Comparison of ENCODE assay signal across 18 cellular contexts in the genomic region with DNA sequence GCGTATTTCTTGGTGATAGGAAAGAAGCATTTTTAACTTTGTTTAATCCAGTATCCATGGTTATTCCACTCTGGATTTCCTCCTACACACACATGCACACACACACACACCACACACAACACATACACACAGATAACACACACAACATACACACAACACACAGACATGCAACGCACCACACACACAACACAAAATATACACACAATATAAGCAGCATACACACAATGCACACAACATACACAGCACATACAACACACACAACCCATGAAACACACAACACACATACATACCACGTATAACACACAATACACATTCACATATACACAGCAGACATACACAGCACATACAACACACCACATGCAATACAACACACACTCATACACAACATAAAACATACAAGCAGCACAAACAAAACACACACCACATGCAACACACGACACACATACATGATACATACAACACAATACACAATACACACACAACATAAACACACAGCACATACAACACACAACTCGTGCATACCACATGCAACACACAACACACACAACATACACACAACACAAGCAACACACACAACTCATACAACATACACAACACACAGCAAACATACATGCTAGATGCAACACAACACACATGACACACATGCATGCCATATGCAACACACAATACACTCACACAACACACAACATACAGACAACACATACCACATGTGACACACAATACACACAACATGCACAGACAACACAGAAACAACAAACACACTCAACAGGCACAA. TPM values are rescaled to one million over a fixed set of nuclear protein-coding genes. Genes with fewer than 3 reads are reported as not detected.
DNase-seq lines count a peak whose midpoint lies in the region; ATAC-seq, FAIRE-seq and TF ChIP-seq lines count a peak whose summit lies in the region.
"Had no signal": no experiment of that assay in that cellular context is flagged by ENCODE, and none has a peak within 500 bp of the region (broad histone marks: within the 10 kb centered on the region; RNA-seq: fewer than 3 reads in every experiment).

No MANE protein-coding gene starts in this region.

- no peak for ATAC-seq in HepG2
- no peak for ATAC-seq in right lobe of liver
- ATAC-seq in IMR-90 (ENCODE audit: low read depth): no peak
- ATAC-seq in GM21723 (IDR thresholded peaks at IDR 0.05; ENCODE audit: unreplicated experiment): no peak

- dilution Hi-C loops in IMR-90 (cut with HindIII; ENCODE audit: low sequenced_read_pairs, unreplicated experiment): no loop called here

- H3K4me3 ChIP-seq in HepG2 (replicated peaks in 1 of 3; ENCODE audit: insufficient read depth in 1 of 3, low read depth in 2 of 3, low read length in 3 of 3) (no peak overlapping the region), right lobe of liver (no peak overlapping the region), IMR-90 (ENCODE audit: insufficient read depth, low read depth, low read length) (no peak overlapping the region), uterus (no peak overlapping the region)
- H3K4me3 ChIP-seq: GM23248 had no signal

- H3K9me3 ChIP-seq in HepG2 (ENCODE audit: low read length): 0 out of 2 replicates have a peak, but pooled peaks cover 8% of the 10 kb centered on the region
- H3K9me3 ChIP-seq in right lobe of liver: no peaks in the 10 kb centered on the region
- peaks cover 27% of the 10 kb centered on the region for H3K9me3 ChIP-seq in IMR-90 (ENCODE audit: control insufficient read depth, insufficient read depth, low read length)
- H3K9me3 ChIP-seq in uterus: no peaks in the 10 kb centered on the region

- TF ChIP-seq EP300 in HepG2 (IDR thresholded peaks at IDR 0.05; ENCODE audit: low read depth in 2 of 2, low read length in 2 of 2) (no peak), HepG2 (CRISPR knock-in tag; IDR thresholded peaks at IDR 0.05; ENCODE audit: borderline replicate concordance) (no peak)

- H4K91ac ChIP-seq in IMR-90 (ENCODE audit: insufficient read depth, low read depth, low read length): no peak overlapping the region

- peak overlapping the region; percentile 67 for H2BK5ac ChIP-seq in IMR-90 (ENCODE audit: low read depth, low read length, poor library complexity, severe bottlenecking)

- POLR2A ChIA-PET in HepG2 (lab: Yijun Ruan, JAX) (no interaction called here), IMR-90 (lab: Charles Lee; ENCODE audit: unreplicated experiment) (no interaction called here)

- H3K4me2 ChIP-seq in HepG2 (ENCODE audit: low read depth, low read length): no peak overlapping the region
- no peak overlapping the region for H3K4me2 ChIP-seq in IMR-90 (ENCODE audit: low read depth, low read length)

- in situ Hi-C loops in HepG2 (cut with HindIII; ENCODE audit: extremely low pct_ligation_motif_present, low pct_unique_long_range_greater_than_20kb) (no loop called here), IMR-90 (cut with MboI; ENCODE audit: low sequenced_read_pairs) (no loop called here)

- no peaks in the 10 kb centered on the region for H4K20me1 ChIP-seq in HepG2 (ENCODE audit: insufficient read depth, low read length)
- H4K20me1 ChIP-seq in IMR-90 (ENCODE audit: insufficient read depth, low read length): no peaks in the 10 kb centered on the region

- no peak overlapping the region for H3K4ac ChIP-seq in IMR-90 (ENCODE audit: low read depth, low read length)

- H3K9ac ChIP-seq in HepG2 (ENCODE audit: insufficient read depth, low read depth, low read length) (no peak overlapping the region), IMR-90 (ENCODE audit: low read depth, low read length) (no peak overlapping the region)
- H3K9ac ChIP-seq: GM23248 had no signal

- no peak overlapping the region for H2BK120ac ChIP-seq in IMR-90 (ENCODE audit: low read depth, low read length)

- CTCF ChIA-PET in HepG2 (lab: Yijun Ruan, JAX; ENCODE audit: low intra/inter-chr PET ratio, low total read pairs) (no interaction called here), IMR-90 (lab: Yijun Ruan, JAX) (no interaction called here)

- H4K5ac ChIP-seq in IMR-90 (ENCODE audit: low read depth, low read length): no peak overlapping the region

- no peaks in the 10 kb centered on the region for H3K27me3 ChIP-seq in HepG2 (ENCODE audit: control insufficient read depth in 1 of 2, insufficient read depth in 2 of 2, low read length in 2 of 2)
- H3K27me3 ChIP-seq in right lobe of liver: no peaks in the 10 kb centered on the region
- no peaks in the 10 kb centered on the region for H3K27me3 ChIP-seq in IMR-90 (ENCODE audit: control insufficient read depth, insufficient read depth, low read length)
- H3K27me3 ChIP-seq in uterus: no peaks in the 10 kb centered on the region

- H3K27ac ChIP-seq in HepG2 (ENCODE audit: extremely low read length, insufficient read depth, low read length) (no peak overlapping the region), right lobe of liver (no peak overlapping the region), IMR-90 (ENCODE audit: insufficient read depth, low read length) (no peak overlapping the region), uterus (no peak overlapping the region)
- H3K27ac ChIP-seq: 22Rv1, C4-2B, GM23248 had no signal

- no peak overlapping the region for H4K8ac ChIP-seq in IMR-90 (ENCODE audit: low read depth in 2 of 2, low read length in 2 of 2)

- H3K79me2 ChIP-seq in HepG2 (ENCODE audit: insufficient read depth, low read length): no peaks in the 10 kb centered on the region

- no peak overlapping the region for H3K18ac ChIP-seq in IMR-90 (ENCODE audit: low read depth, low read length)

- intact Hi-C loops in HepG2 (cut with micrococcal nuclease; ENCODE audit: unreplicated experiment): no loop called here
- intact Hi-C loops in right lobe of liver (cut with DNase I): no loop called here
- intact Hi-C loops in IMR-90 (cut with micrococcal nuclease): no loop called here
- intact Hi-C loops in uterus (cut with DNase I; ENCODE audit: low total_unique reads): no loop called here

- TF ChIP-seq CTCF in HepG2 (CRISPR knock-in tag; IDR thresholded peaks at IDR 0.05) (no peak), right lobe of liver (IDR thresholded peaks at IDR 0.05) (no peak), IMR-90 (conservative IDR thresholded peaks at IDR 0.05; ENCODE audit: low read depth, low read length) (no peak), uterus (IDR thresholded peaks at IDR 0.05) (no peak)

- TF ChIP-seq RAD21 in HepG2 (CRISPR knock-in tag; IDR thresholded peaks at IDR 0.05): no peak
- no peak for TF ChIP-seq RAD21 in IMR-90 (IDR thresholded peaks at IDR 0.05; ENCODE audit: low read length)

- no peak overlapping the region for H3K23ac ChIP-seq in IMR-90 (ENCODE audit: low read depth, low read length)

- no peak overlapping the region for H2BK15ac ChIP-seq in IMR-90 (ENCODE audit: low read depth, low read length)

- no peak overlapping the region for H3K56ac ChIP-seq in IMR-90 (ENCODE audit: extremely low read depth, insufficient read depth, low read length)

- H2AK9ac ChIP-seq in IMR-90 (replicated peaks; ENCODE audit: low read depth, low read length, poor library complexity): no peak overlapping the region

- H3K9me1 ChIP-seq in IMR-90 (ENCODE audit: insufficient read depth, low read length): no peaks in the 10 kb centered on the region

- no peaks in the 10 kb centered on the region for H3K36me3 ChIP-seq in HepG2 (replicated peaks in 1 of 2; ENCODE audit: control insufficient read depth in 1 of 2, insufficient read depth in 2 of 2, low read length in 2 of 2)
- no peaks in the 10 kb centered on the region for H3K36me3 ChIP-seq in right lobe of liver
- no peaks in the 10 kb centered on the region for H3K36me3 ChIP-seq in IMR-90 (ENCODE audit: control insufficient read depth, insufficient read depth, low read length)
- H3K36me3 ChIP-seq in uterus: no peaks in the 10 kb centered on the region

- H2AK5ac ChIP-seq in IMR-90 (ENCODE audit: low read depth, low read length): no peak overlapping the region

- no peak overlapping the region for H2AFZ ChIP-seq in HepG2 (ENCODE audit: low read length)
- no peak overlapping the region for H2AFZ ChIP-seq in IMR-90 (replicated peaks; ENCODE audit: low read length, poor library complexity)
- H2AFZ ChIP-seq: GM23248 had no signal

- peaks cover 54% of the 10 kb centered on the region for H3K4me1 ChIP-seq in HepG2 (ENCODE audit: insufficient read depth, low read length)
- H3K4me1 ChIP-seq in right lobe of liver: peaks cover 0 to 15% (median 0%) of the 10 kb centered on the region in 4 donors
- H3K4me1 ChIP-seq in IMR-90 (ENCODE audit: control insufficient read depth, insufficient read depth, low read length): no peaks in the 10 kb centered on the region
- H3K4me1 ChIP-seq in uterus: no peaks in the 10 kb centered on the region

- 96% methylated on average over 5 of the region's 5 CpGs for WGBS in HepG2 (ENCODE audit: low lambda C conversion rate)
- WGBS in right lobe of liver (ENCODE audit: insufficient coverage, low coverage, low lambda C conversion rate, missing lambda C conversion rate): 81% methylated on average over 5 of the region's 5 CpGs
- WGBS in IMR-90 (ENCODE audit: extremely low coverage in 2 of 2, insufficient read length in 1 of 2), 2 experiments: 37% methylated on average over 3 of the region's 5 CpGs; no CpG with 5 or more reads in 1 of the 2 experiments

- no peak for DNase-seq in HepG2 (ENCODE audit: low spot score)
- no peak for DNase-seq in right lobe of liver
- DNase-seq in IMR-90: no peak
- peak; percentile 22 for DNase-seq in islet precursor cell
- DNase-seq in AG08395 (ENCODE audit: low spot score): no peak
- DNase-seq in NCI-H1092 treated with DMSO at 0.1 percent for 48 hours (lab: John Stamatoyannopoulos, UW): no peak
- no peak for DNase-seq in uterus
- DNase-seq: AML-193; CD4-positive, alpha-beta memory T cell; DMS79; GM23248 had no signal

- no peaks in the 10 kb centered on the region for H3K79me1 ChIP-seq in IMR-90 (ENCODE audit: low read depth in 1 of 2, low read length in 2 of 2)

- peak; percentile 75 for FAIRE-seq in HepG2 (lab: Jason Lieb, UNC)

- TF ChIP-seq POLR2A in HepG2 (IDR thresholded peaks at IDR 0.05; ENCODE audit: insufficient read depth in 1 of 2, low read depth in 2 of 2, low read length in 2 of 2) (no peak), right lobe of liver (IDR thresholded peaks at IDR 0.05) (no peak), IMR-90 (IDR thresholded peaks at IDR 0.05; ENCODE audit: low read depth, low read length) (no peak), uterus (IDR thresholded peaks at IDR 0.05) (no peak)

- no peak overlapping the region for H3K14ac ChIP-seq in IMR-90 (replicated peaks; ENCODE audit: low read depth, low read length)

- no peak overlapping the region for H2BK20ac ChIP-seq in IMR-90 (ENCODE audit: low read depth, low read length)

- no TSS peak for BruUV-seq in HepG2 (replicated peaks; lab: Mats Ljungman, UMichigan)
- no TSS peak for BruUV-seq in IMR-90 (replicated peaks; lab: Mats Ljungman, UMichigan)

RNA-seq across cellular contexts. Expression of gene TTLL2, which starts 13.0 kb away (rescaled TPM):
- total RNA-seq in HepG2 (2016; rRNA removed; fragmentation: Illumina TruSeq; extraction: Trizol) (not detected in 2 replicates), right lobe of liver (not detected), IMR-90 (2012; rRNA removed) (not detected in 2 replicates), uterus (not detected)
- not detected in 2 replicates for total RNA-seq in HepG2 (2016; cell fraction: cytosol; rRNA removed; fragmentation: Illumina TruSeq; extraction: Trizol; ENCODE audit: low read depth)
- 0.04 TPM in 1 of 2 replicates, not detected in the other for total RNA-seq in HepG2 (2016; cell fraction: insoluble cytoplasmic fraction; rRNA removed; fragmentation: Illumina TruSeq; extraction: Trizol)
- not detected in 2 replicates for total RNA-seq in HepG2 (2016; cell fraction: membrane; rRNA removed; fragmentation: Illumina TruSeq; extraction: Trizol)
- not detected in 2 replicates for total RNA-seq in HepG2 (2016; cell fraction: nucleus; rRNA removed; fragmentation: Illumina TruSeq; extraction: Trizol)
- polyA plus RNA-seq in HepG2 (2011; rRNA removed) (0.03 TPM in 1 of 2 replicates, not detected in the other), IMR-90 (2012; rRNA removed) (not detected in 2 replicates)
- not detected in 2 replicates for polyA plus RNA-seq in HepG2 (2011; cell fraction: cytosol; rRNA removed)
- polyA plus RNA-seq in HepG2 (2011; cell fraction: nucleus; rRNA removed): not detected in 2 replicates
- polyA plus RNA-seq in HepG2 (2012): not detected in 2 replicates
- polyA plus RNA-seq in HepG2 (2016; cell fraction: cytosol; fragmentation: Illumina TruSeq; extraction: Trizol; ENCODE audit: low read depth): not detected in 2 replicates
- not detected in 2 replicates for polyA plus RNA-seq in HepG2 (2016; cell fraction: insoluble cytoplasmic fraction; fragmentation: Illumina TruSeq; extraction: Trizol; ENCODE audit: low read depth)
- polyA plus RNA-seq in HepG2 (2016; cell fraction: membrane; fragmentation: Illumina TruSeq; extraction: Trizol; ENCODE audit: low read depth): not detected in 2 replicates
- polyA plus RNA-seq in HepG2 (2016; cell fraction: nucleus; fragmentation: Illumina TruSeq; extraction: Trizol; ENCODE audit: insufficient read depth, low read depth): not detected in 2 replicates
- polyA minus RNA-seq in HepG2 (2011; rRNA and poly(A)+ RNA removed; ENCODE audit: low replicate concordance): not detected in 2 replicates
- not detected in 2 replicates for polyA minus RNA-seq in HepG2 (2011; cell fraction: cytosol; rRNA and poly(A)+ RNA removed)
- polyA minus RNA-seq in HepG2 (2011; cell fraction: nucleus; rRNA and poly(A)+ RNA removed): not detected in 2 replicates
- not detected in 2 replicates for polyA plus RNA-seq in IMR-90 (2012; cell fraction: cytosol; rRNA removed)
- not detected in 2 replicates for polyA plus RNA-seq in IMR-90 (2012; cell fraction: nucleus; rRNA removed; ENCODE audit: low replicate concordance)
- total RNA-seq: A673; CD4-positive, alpha-beta memory T cell; G401; GM23248; H7; HT1080 had no signal
- polyA plus RNA-seq: GM23248 had no signal

RNA-seq across cellular contexts. Expression of gene UNC93A, which starts 46.7 kb away (rescaled TPM):
- total RNA-seq in HepG2 (2016; rRNA removed; fragmentation: Illumina TruSeq; extraction: Trizol) (8.3 and 11.0 TPM in 2 replicates), right lobe of liver (10 to 100 TPM in 1 of 6 experiments, 1 to 10 TPM in 5; 1.4 to 15.8 (median 4.9) TPM), IMR-90 (2012; rRNA removed) (not detected in 2 replicates), uterus (under 1 TPM in 1 of 4 donors, not detected in 3; 0.97 TPM)
- total RNA-seq in HepG2 (2016; cell fraction: cytosol; rRNA removed; fragmentation: Illumina TruSeq; extraction: Trizol; ENCODE audit: low read depth): 4.1 and 4.2 TPM in 2 replicates
- 8.7 and 10.0 TPM in 2 replicates for total RNA-seq in HepG2 (2016; cell fraction: insoluble cytoplasmic fraction; rRNA removed; fragmentation: Illumina TruSeq; extraction: Trizol)
- total RNA-seq in HepG2 (2016; cell fraction: membrane; rRNA removed; fragmentation: Illumina TruSeq; extraction: Trizol): 7.5 and 7.8 TPM in 2 replicates
- 6.8 and 7.8 TPM in 2 replicates for total RNA-seq in HepG2 (2016; cell fraction: nucleus; rRNA removed; fragmentation: Illumina TruSeq; extraction: Trizol)
- polyA plus RNA-seq in HepG2 (2011; rRNA removed) (32.4 and 42.7 TPM in 2 replicates), IMR-90 (2012; rRNA removed) (not detected in 2 replicates)
- polyA plus RNA-seq in HepG2 (2011; cell fraction: cytosol; rRNA removed): 40.5 and 49.1 TPM in 2 replicates
- 21.7 and 28.7 TPM in 2 replicates for polyA plus RNA-seq in HepG2 (2011; cell fraction: nucleus; rRNA removed)
- polyA plus RNA-seq in HepG2 (2012): 9.6 and 43.8 TPM in 2 replicates
- 3.4 and 3.8 TPM in 2 replicates for polyA plus RNA-seq in HepG2 (2016; cell fraction: cytosol; fragmentation: Illumina TruSeq; extraction: Trizol; ENCODE audit: low read depth)
- polyA plus RNA-seq in HepG2 (2016; cell fraction: insoluble cytoplasmic fraction; fragmentation: Illumina TruSeq; extraction: Trizol; ENCODE audit: low read depth): 6.5 and 9.8 TPM in 2 replicates
- 6.1 and 6.5 TPM in 2 replicates for polyA plus RNA-seq in HepG2 (2016; cell fraction: membrane; fragmentation: Illumina TruSeq; extraction: Trizol; ENCODE audit: low read depth)
- polyA plus RNA-seq in HepG2 (2016; cell fraction: nucleus; fragmentation: Illumina TruSeq; extraction: Trizol; ENCODE audit: insufficient read depth, low read depth): 10.8 and 11.1 TPM in 2 replicates
- polyA minus RNA-seq in HepG2 (2011; rRNA and poly(A)+ RNA removed; ENCODE audit: low replicate concordance): 97.2 TPM in 1 of 2 replicates, not detected in the other
- polyA minus RNA-seq in HepG2 (2011; cell fraction: cytosol; rRNA and poly(A)+ RNA removed): 16.1 and 16.4 TPM in 2 replicates
- 12.5 and 12.9 TPM in 2 replicates for polyA minus RNA-seq in HepG2 (2011; cell fraction: nucleus; rRNA and poly(A)+ RNA removed)
- polyA plus RNA-seq in IMR-90 (2012; cell fraction: cytosol; rRNA removed): not detected in 2 replicates
- polyA plus RNA-seq in IMR-90 (2012; cell fraction: nucleus; rRNA removed; ENCODE audit: low replicate concordance): not detected in 2 replicates
- total RNA-seq: A673; CD4-positive, alpha-beta memory T cell; G401; GM23248; HT1080 had no signal
- polyA plus RNA-seq: CD4-positive, alpha-beta memory T cell; GM23248 had no signal
